Comparison of ENCODE assay signal across 1 cellular context in genomic region chr12:55955800-55956508, GRCh38.
TF ChIP-seq lines count a peak whose summit lies in the region.

No MANE protein-coding gene starts in this region.

TF ChIP-seq in GM23338, 12 proteins besides CTCF, POLR2A, EP300 and RAD21 (continued from another document):
- TF ChIP-seq ZNF462 (CRISPR knock-in tag; IDR thresholded peaks at IDR 0.05) = no peak
- no peak for TF ChIP-seq CREB1 (CRISPR knock-in tag; IDR thresholded peaks at IDR 0.05; ENCODE audit: low read depth)
- TF ChIP-seq REST (IDR thresholded peaks at IDR 0.05; ENCODE audit: unreplicated experiment) = no peak
- no peak for TF ChIP-seq EZH2phosphoT487 (IDR thresholded peaks at IDR 0.05; ENCODE audit: unreplicated experiment)
- no peak for TF ChIP-seq POLR2AphosphoS5 (IDR thresholded peaks at IDR 0.05; ENCODE audit: low read depth)
- TF ChIP-seq STAT1 (IDR thresholded peaks at IDR 0.05; ENCODE audit: unreplicated experiment) = no peak
